14 cellular contexts compared by ENCODE assay signal in the genomic region with DNA sequence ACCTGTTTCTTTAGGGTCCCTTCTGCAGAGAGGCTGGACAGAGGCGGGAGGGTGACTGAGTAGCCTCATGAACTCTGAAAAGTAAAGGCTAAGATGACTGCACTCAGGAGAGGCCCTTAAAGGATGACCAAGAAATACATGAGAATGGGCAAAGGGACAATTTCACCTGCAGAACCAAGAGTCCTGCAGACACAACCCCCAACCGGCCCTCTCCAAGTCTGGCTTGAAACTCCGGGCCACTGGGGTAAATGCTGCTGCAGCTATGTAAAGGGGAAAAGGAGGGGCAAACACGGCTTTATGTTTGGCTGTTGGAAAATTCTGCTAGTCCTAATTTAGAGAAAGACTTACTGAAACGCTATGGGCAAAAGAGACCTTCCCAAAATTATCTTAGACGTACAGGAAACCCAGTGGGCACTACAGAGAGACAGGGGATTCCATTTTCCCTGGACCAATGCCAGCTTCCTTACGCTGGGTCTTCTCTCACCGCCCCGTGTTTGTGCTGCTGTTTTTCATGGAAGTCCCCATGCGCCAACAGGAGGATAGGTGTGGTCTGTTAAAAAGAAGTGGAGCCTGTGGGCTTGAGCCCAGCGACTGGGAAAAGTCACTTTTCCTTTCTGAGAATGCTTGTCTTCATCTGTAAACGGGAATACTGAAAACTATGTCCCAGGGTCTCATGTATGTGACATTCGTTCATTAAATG. TPM values are rescaled to one million over a fixed set of nuclear protein-coding genes. Genes with fewer than 3 reads are reported as not detected.
"Had no signal": no experiment of that assay in that cellular context is flagged by ENCODE, and none has a peak within 500 bp of the region (broad histone marks: within the 10 kb centered on the region; RNA-seq: fewer than 3 reads in every experiment).

No MANE protein-coding gene starts in this region.

- H3K9me3 ChIP-seq: ovary, suprapubic skin had no signal

- H3K27ac ChIP-seq: cardiac muscle cell, ovary, SK-N-MC, suprapubic skin had no signal

- H3K9me3 Mint-ChIP-seq: activated naive CD4-positive, alpha-beta T cell treated with anti-CD3 and anti-CD28 coated beads, Interleukin-2, amount 10 ng/mL, durations not matched to agents 7 days and 5 days; activated T-helper 2 cell treated with anti-CD3 and anti-CD28 coated beads, Interferon-gamma antibody, Interleukin-2, Interleukin-4, amounts not matched to agents 10 μg/mL and 5 μg/mL and 100 μg/mL, durations not matched to agents 14 hours and 24 hours and 36 hours had no signal

- H3K27me3 ChIP-seq: cardiac muscle cell, ovary, suprapubic skin had no signal

- ATAC-seq: esophagus mucosa had no signal

- H3K36me3 ChIP-seq: cardiac muscle cell, ovary, suprapubic skin had no signal

- H3K4me3 ChIP-seq: cardiac muscle cell, ovary, SK-N-MC, suprapubic skin had no signal

- H3K27ac Mint-ChIP-seq: activated naive CD4-positive, alpha-beta T cell treated with anti-CD3 and anti-CD28 coated beads, Interleukin-2, amount 10 ng/mL, durations not matched to agents 7 days and 5 days; activated T-helper 2 cell treated with anti-CD3 and anti-CD28 coated beads, Interferon-gamma antibody, Interleukin-2, Interleukin-4, amounts not matched to agents 10 μg/mL and 5 μg/mL and 100 μg/mL, durations not matched to agents 14 hours and 24 hours and 36 hours had no signal

- H3K36me3 Mint-ChIP-seq: activated naive CD4-positive, alpha-beta T cell treated with anti-CD3 and anti-CD28 coated beads, Interleukin-2, amount 10 ng/mL, durations not matched to agents 7 days and 5 days had no signal

- DNase-seq: activated CD4-positive, CD25-positive, alpha-beta regulatory T cell treated with anti-CD3 and anti-CD28 coated beads, Interleukin-2, amount 50 U/mL, for 72 hours; activated naive CD4-positive, alpha-beta T cell treated with anti-CD3 and anti-CD28 coated beads, Interleukin-2, amount 10 ng/mL, durations not matched to agents 7 days and 5 days; activated T-cell treated with anti-CD3 and anti-CD28 coated beads, Interleukin-2, amount 50 U/mL, for 1 hour; kidney glomerular epithelial cell; ovary; stimulated activated CD4-positive, alpha-beta T cell treated with anti-CD3 and anti-CD28 coated beads, Interleukin-15, amount 100 ng/mL, for 24 hours; stimulated activated CD4-positive, alpha-beta T cell treated with anti-CD3 and anti-CD28 coated beads, Interleukin-4, amount 100 ng/mL, for 1 hour; stimulated activated naive CD4-positive, alpha-beta T cell treated with Interleukin-2 at 50 U/mL for 16 hours; T-helper 9 cell had no signal

- H3K4me3 Mint-ChIP-seq: activated naive CD4-positive, alpha-beta T cell treated with anti-CD3 and anti-CD28 coated beads, Interleukin-2, amount 10 ng/mL, durations not matched to agents 7 days and 5 days had no signal

RNA-seq across cellular contexts. Expression of gene COL4A2, which starts 10.6 kb away (rescaled TPM):
- total RNA-seq: activated T-helper 2 cell treated with anti-CD3 and anti-CD28 coated beads, Interferon-gamma antibody, Interleukin-2, Interleukin-4, amounts not matched to agents 10 μg/mL and 5 μg/mL and 100 μg/mL, durations not matched to agents 14 hours and 24 hours and 36 hours had no signal

RNA-seq across cellular contexts. Expression of gene COL4A1, which starts 10.7 kb away (rescaled TPM):
- total RNA-seq: activated T-helper 2 cell treated with anti-CD3 and anti-CD28 coated beads, Interferon-gamma antibody, Interleukin-2, Interleukin-4, amounts not matched to agents 10 μg/mL and 5 μg/mL and 100 μg/mL, durations not matched to agents 14 hours and 24 hours and 36 hours had no signal
